In genomic region chr10:84076540-84077195, GRCh38 we compare ENCODE assay signal across 9 cellular contexts.
DNase-seq lines count a peak whose midpoint lies in the region; ATAC-seq and TF ChIP-seq lines count a peak whose summit lies in the region.
"Had no signal": no experiment of that assay in that cellular context is flagged by ENCODE, and none has a peak within 500 bp of the region (broad histone marks: within the 10 kb centered on the region; RNA-seq: fewer than 3 reads in every experiment).

No MANE protein-coding gene starts in this region.

- DNase-seq in AG08396 (ENCODE audit: low spot score) (peak; percentile 24), OCI-M1 (lab: John Stamatoyannopoulos, UW) (peak; percentile 87), left ventricle myocardium superior (no peak), T-cell (no peak), NCI-H2081 (lab: John Stamatoyannopoulos, UW) (no peak), mesothelial cell of epicardium (ENCODE audit: low spot score in 2 of 2, unreplicated experiment in 2 of 2) (no peak)
- DNase-seq: activated T-cell treated with anti-CD3 and anti-CD28 coated beads, Interleukin-2, amount 50 U/mL, for 4 hours had no signal

- no peak overlapping the region for H3K27ac Mint-ChIP-seq in T-cell
- no peak overlapping the region for H3K27ac Mint-ChIP-seq in mesothelial cell of epicardium

- intact Hi-C loops in left ventricle myocardium superior (cut with micrococcal nuclease), result no loop called here

- H3K4me3 Mint-ChIP-seq in T-cell, result no peak overlapping the region
- H3K4me3 Mint-ChIP-seq in mesothelial cell of epicardium, result no peak overlapping the region
- H3K4me3 Mint-ChIP-seq: activated T-cell treated with anti-CD3 and anti-CD28 coated beads, Interleukin-2, amount 50 U/mL, for 4 hours had no signal

- H3K4me1 Mint-ChIP-seq in T-cell, result no peaks in the 10 kb centered on the region
- no peaks in the 10 kb centered on the region for H3K4me1 Mint-ChIP-seq in mesothelial cell of epicardium

- ATAC-seq in GM21360 (IDR thresholded peaks at IDR 0.05; ENCODE audit: unreplicated experiment), result peak; percentile 81
- ATAC-seq in left ventricle myocardium superior, result peak; percentile 55
- ATAC-seq in T-cell (replicated peaks in 1 of 4), result no peak
- ATAC-seq in GM18858 (IDR thresholded peaks at IDR 0.05; ENCODE audit: unreplicated experiment), result no peak

- H3K36me3 Mint-ChIP-seq in T-cell, result no peaks in the 10 kb centered on the region
- H3K36me3 Mint-ChIP-seq in mesothelial cell of epicardium, result no peaks in the 10 kb centered on the region

- H3K27me3 Mint-ChIP-seq in T-cell (peaks cover 9 to 11% of the 10 kb centered on the region in 2 donors), mesothelial cell of epicardium (ENCODE audit: low read depth) (no peaks in the 10 kb centered on the region)

- no peak for TF ChIP-seq CTCF in mesothelial cell of epicardium (IDR thresholded peaks at IDR 0.05; ENCODE audit: unreplicated experiment)

- H3K9me3 Mint-ChIP-seq in T-cell, result no peaks in the 10 kb centered on the region
- H3K9me3 Mint-ChIP-seq in mesothelial cell of epicardium, result no peaks in the 10 kb centered on the region
- H3K9me3 Mint-ChIP-seq: activated T-cell treated with anti-CD3 and anti-CD28 coated beads, Interleukin-2, amount 50 U/mL, for 4 hours had no signal

- CTCF ChIA-PET in T-cell (lab: Charles Lee), result no interaction called here

- POLR2A ChIA-PET in T-cell (lab: Charles Lee), result no interaction called here

Comparison
In these comparisons a context has a peak if more than half of its experiments do, and no peak if none do; other contexts are left out.
1. DNase-seq: peak in AG08396 (single experiment) and OCI-M1 (single experiment); none in left ventricle myocardium superior (single experiment), T-cell (0 of 34), NCI-H2081 (0 of 2) and mesothelial cell of epicardium (0 of 2).
2. ATAC-seq: peak in GM21360 (single experiment) and left ventricle myocardium superior (single experiment); none in T-cell (0 of 4) and GM18858 (single experiment).